Comparison of ENCODE assay signal across 8 cellular contexts in the genomic region with DNA sequence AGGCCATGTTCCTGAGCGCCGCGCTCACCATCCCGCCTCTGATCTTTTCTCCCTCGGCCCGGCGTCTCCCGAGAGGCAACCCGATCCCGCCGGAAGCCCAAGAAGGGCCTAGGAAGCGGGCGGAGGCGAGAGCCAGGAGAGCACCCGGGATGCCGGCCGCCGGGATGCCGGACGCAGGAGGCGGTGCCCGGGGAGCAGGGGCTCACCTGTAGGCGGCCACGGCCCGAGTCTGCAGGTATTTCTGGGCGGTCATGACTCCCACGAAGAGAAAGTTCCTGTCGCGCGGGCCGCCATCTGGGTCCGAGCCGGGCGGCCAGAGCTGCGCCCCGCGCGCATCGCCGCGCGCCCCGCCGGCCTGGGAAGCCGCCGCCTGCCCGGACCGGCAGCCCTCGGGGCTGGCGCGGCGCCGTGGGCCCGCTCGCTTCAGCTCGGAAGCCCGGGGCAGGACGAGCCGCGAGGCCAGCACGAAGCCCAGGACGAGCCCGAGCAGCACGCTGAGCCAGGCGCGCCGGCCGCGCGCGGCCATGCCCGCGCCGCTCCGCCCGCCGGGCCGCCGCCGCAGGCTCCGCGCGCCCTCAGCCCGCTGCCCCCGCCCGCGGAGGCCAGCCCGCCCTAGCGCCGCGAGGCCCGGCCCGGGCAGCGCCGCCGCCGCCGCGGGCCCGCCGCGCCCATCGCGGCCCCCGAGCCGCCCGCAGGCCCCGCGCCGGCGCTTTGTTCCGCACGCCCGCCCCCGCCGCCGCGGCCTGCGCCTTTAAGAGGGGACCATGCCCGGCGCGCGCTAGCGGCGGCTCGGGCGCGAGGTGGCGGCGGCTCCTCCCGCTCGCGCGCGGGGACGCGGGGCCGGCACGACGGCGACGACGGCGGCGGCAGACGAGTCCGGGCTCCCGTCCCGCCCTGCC. TPM values are rescaled to one million over a fixed set of nuclear protein-coding genes. Genes with fewer than 3 reads are reported as not detected.
A peak's percentile ranks its signal among the peaks of the same experiment; 100 is the strongest.
DNase-seq lines count a peak whose midpoint lies in the region; ATAC-seq and TF ChIP-seq lines count a peak whose summit lies in the region.

No MANE protein-coding gene starts in this region.

- no peak for TF ChIP-seq CTCF in WERI-Rb-1 (IDR thresholded peaks at IDR 0.05; ENCODE audit: low read depth, low read length)

- H3K4me3 ChIP-seq in WERI-Rb-1 (ENCODE audit: low read depth, low read length) (peak overlapping the region; percentile 67), mononuclear cell (ENCODE audit: low read length) (peak overlapping the region; percentile 65), urinary bladder (ENCODE audit: low read depth, low read length) (peak overlapping the region; percentile 94)

- H3K27me3 ChIP-seq in WERI-Rb-1 (ENCODE audit: insufficient read depth, low read depth, severe bottlenecking): no peaks in the 10 kb centered on the region
- no peaks in the 10 kb centered on the region for H3K27me3 ChIP-seq in mononuclear cell (ENCODE audit: insufficient read depth, low read length)

- H3K4me1 ChIP-seq in mononuclear cell (ENCODE audit: insufficient read depth, low read length) (peaks cover 55% of the 10 kb centered on the region), urinary bladder (ENCODE audit: insufficient read depth) (no peaks in the 10 kb centered on the region)

- WGBS in urinary bladder: under 1% methylated on average over 146 of the region's 149 CpGs

- DNase-seq in ELR (ENCODE audit: low read depth) (peak; percentile 68), HT1080 (ENCODE audit: low read depth) (peak; percentile 23), WERI-Rb-1 (peak; percentile 25), T1000 (lab: John Stamatoyannopoulos, UW) (no peak)
- peak; percentile 50 for DNase-seq in effector CD8-positive, alpha-beta T cell (lab: John Stamatoyannopoulos, UW)

- peak overlapping the region; percentile 91 for H3K27ac ChIP-seq in WERI-Rb-1
- H3K27ac ChIP-seq in urinary bladder (ENCODE audit: low read depth): peak overlapping the region; percentile 86

- H3K36me3 ChIP-seq in WERI-Rb-1: peaks cover 17% of the 10 kb centered on the region
- H3K36me3 ChIP-seq in urinary bladder (ENCODE audit: insufficient read depth): no peaks in the 10 kb centered on the region

- H3K9me3 ChIP-seq in WERI-Rb-1 (ENCODE audit: severe bottlenecking) (no peaks in the 10 kb centered on the region), mononuclear cell (ENCODE audit: low read depth, low read length) (no peaks in the 10 kb centered on the region)

- peak; percentile 22 for ATAC-seq in GM21447 (IDR thresholded peaks at IDR 0.05; ENCODE audit: unreplicated experiment)

RNA-seq across cellular contexts. Expression of a gene that starts 0.7 kb away (rescaled TPM):
- 22.6 and 26.1 TPM in 2 replicates for total RNA-seq in HT1080 (2014; rRNA removed; shearing (Covaris generic))
- polyA plus RNA-seq in HT1080 (2015; cell fraction: cytosol; rRNA removed): 37.4 and 43.9 TPM in 2 replicates
- 28.2 and 28.5 TPM in 2 replicates for polyA plus RNA-seq in HT1080 (2015; cell fraction: nucleus; rRNA removed)
- total RNA-seq in mononuclear cell (22.2 TPM), urinary bladder (42.6 TPM)
- polyA plus RNA-seq in urinary bladder: 18.7 TPM

RNA-seq across cellular contexts. Expression of a gene that starts 26.1 kb away (rescaled TPM):
- total RNA-seq in HT1080 (2014; rRNA removed; shearing (Covaris generic)): 46.2 and 50.7 TPM in 2 replicates
- polyA plus RNA-seq in HT1080 (2015; cell fraction: cytosol; rRNA removed): 49.5 and 70.6 TPM in 2 replicates
- polyA plus RNA-seq in HT1080 (2015; cell fraction: nucleus; rRNA removed): 40.7 and 45.2 TPM in 2 replicates
- 22.8 TPM for total RNA-seq in mononuclear cell
- 40.7 TPM for total RNA-seq in urinary bladder
- 87.5 TPM for polyA plus RNA-seq in urinary bladder

RNA-seq across cellular contexts. Expression of a gene that starts 43.9 kb away (rescaled TPM):
- 55.0 and 97.8 TPM in 2 replicates for total RNA-seq in HT1080 (2014; rRNA removed; shearing (Covaris generic))
- 127 and 131 TPM in 2 replicates for polyA plus RNA-seq in HT1080 (2015; cell fraction: cytosol; rRNA removed)
- polyA plus RNA-seq in HT1080 (2015; cell fraction: nucleus; rRNA removed): 116 and 129 TPM in 2 replicates
- total RNA-seq in mononuclear cell (76.1 TPM), urinary bladder (18.5 TPM)
- polyA plus RNA-seq in urinary bladder: 32.2 TPM
